ENCODE assay signal across 8 cellular contexts in the genomic region with DNA sequence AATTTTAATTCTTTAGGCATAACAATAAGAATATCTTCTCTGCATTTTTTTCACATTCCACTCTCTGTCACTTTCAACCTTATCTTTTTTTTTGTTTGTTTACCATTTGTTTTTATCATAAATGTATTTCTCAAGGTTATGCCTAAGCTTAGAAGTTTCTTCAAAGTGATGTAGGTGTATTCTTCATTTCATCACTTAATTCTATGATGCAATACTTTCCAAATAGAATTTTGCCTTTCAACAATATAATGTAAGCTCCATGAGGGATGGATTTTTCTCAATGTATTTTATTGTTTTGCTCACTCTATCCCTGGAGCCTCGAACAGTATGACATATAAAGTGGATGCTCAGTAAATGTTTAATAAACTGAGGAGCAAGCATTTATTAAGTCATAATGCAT.
"Had no signal": no experiment of that assay in that cellular context is flagged by ENCODE, and none has a peak within 500 bp of the region (broad histone marks: within the 10 kb centered on the region; RNA-seq: fewer than 3 reads in every experiment).

No MANE protein-coding gene starts in this region.

- FAIRE-seq: G401.6, GM12878, GM12891, GM12892, GM18507, GM19239 had no signal

- DNase-seq: GDM1, GF-D8 had no signal

- ATAC-seq: GM12878 had no signal

- H3K4me3 ChIP-seq: GM12878 had no signal
